ENCODE assay signal across 1 cellular context in the genomic region with DNA sequence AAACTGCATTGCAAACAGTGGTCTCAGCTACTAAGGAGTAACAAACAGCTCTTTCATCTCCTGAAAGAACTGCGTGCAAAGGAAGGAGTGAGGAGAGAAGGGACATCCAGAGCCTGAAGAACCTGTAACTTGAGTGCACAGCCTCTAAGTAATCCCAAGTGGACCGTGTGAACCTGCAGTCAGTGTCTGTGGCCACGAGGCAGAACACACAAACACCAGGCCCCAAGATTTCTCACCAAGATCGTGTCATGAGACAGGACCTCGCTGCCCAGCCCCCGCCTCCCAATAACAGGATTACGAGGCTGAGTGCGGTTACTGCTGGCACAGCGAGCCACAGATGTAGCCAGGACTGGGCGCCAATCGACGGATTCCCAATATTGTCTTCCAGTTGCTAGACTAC.
TF ChIP-seq lines count a peak whose summit lies in the region.

No MANE protein-coding gene starts in this region.

TF ChIP-seq in K562, 482 proteins besides CTCF, POLR2A, EP300 and RAD21 (continued from another document):
- TF ChIP-seq ARID4B (CRISPR knock-in tag; IDR thresholded peaks at IDR 0.05) (no peak), ZFP36 (IDR thresholded peaks at IDR 0.05; ENCODE audit: low read depth, low read length, partially characterized antibody) (no peak), RAD51 (IDR thresholded peaks at IDR 0.05; ENCODE audit: borderline replicate concordance, low read depth) (no peak), RUNX1 (IDR thresholded peaks at IDR 0.05; ENCODE audit: low read depth) (no peak), PKNOX1 (IDR thresholded peaks at IDR 0.05) (no peak), MAFK (IDR thresholded peaks at IDR 0.05; ENCODE audit: low read length) (no peak), HNRNPK (IDR thresholded peaks at IDR 0.05; ENCODE audit: low read depth, low read length, poor library complexity, severe bottlenecking) (no peak), ZNF583 (CRISPR knock-in tag; IDR thresholded peaks at IDR 0.05) (no peak), GATAD2B (IDR thresholded peaks at IDR 0.05; ENCODE audit: borderline replicate concordance) (no peak), C11orf30 (IDR thresholded peaks at IDR 0.05; ENCODE audit: low read depth) (no peak), TAF9B (IDR thresholded peaks at IDR 0.05; ENCODE audit: partially characterized antibody) (no peak), MIER1 (IDR thresholded peaks at IDR 0.05; ENCODE audit: low read depth) (no peak), ZNF395 (CRISPR knock-in tag; IDR thresholded peaks at IDR 0.05) (no peak), ZNF197 (CRISPR knock-in tag; IDR thresholded peaks at IDR 0.05; ENCODE audit: low read depth) (no peak)
